ENCODE assay signal across 1 cellular context in the genomic region with DNA sequence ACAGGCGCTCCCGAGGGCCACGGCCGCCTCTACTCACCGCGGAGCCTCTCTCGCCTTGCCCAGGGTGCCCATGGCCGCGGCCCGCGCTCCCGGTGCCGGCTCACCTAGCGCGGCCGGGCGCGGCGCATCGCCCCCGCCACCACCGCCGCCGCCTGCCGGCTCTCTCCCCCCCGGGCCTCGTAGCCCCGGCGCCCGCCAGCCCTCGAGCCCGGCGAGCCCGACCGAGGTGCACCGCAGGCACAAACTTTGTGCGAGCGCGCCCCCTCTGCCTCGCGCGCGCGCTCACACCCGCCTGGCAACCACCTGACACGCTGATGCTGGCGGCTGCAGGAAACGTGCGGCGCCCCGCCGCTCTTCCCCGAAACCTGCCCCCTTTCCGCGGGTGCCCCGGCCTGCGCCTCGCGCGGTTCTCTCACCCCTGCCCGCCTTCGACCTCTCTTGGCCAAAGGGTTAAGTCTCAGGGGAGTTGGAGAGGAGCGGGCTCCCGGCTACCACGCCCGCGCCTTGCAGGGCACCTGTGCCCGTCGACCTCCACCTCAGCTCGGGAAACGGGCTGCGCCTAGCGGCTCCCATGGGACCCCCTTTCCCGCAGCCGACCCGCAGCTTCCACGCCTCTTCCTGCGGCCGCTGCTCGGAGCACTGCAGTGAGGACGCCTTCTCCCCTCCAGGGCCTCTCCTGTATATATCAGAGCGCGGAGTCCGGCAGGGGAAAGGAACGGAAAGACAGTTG.
TF ChIP-seq lines count a peak whose summit lies in the region.

RASGRP1 (minus strand) TSS at position 258 of the 730 bp plus-strand sequence; CDS start at position 72, 186 bp downstream.

TF ChIP-seq in H1, 55 proteins besides CTCF, POLR2A, EP300 and RAD21 (continued from another document):
- no peak for TF ChIP-seq EGR1 (IDR thresholded peaks at IDR 0.05; ENCODE audit: borderline replicate concordance, low read depth, low read length)
- peak; percentile 93 for TF ChIP-seq MAX (IDR thresholded peaks at IDR 0.05)
- TF ChIP-seq SUZ12 (IDR thresholded peaks at IDR 0.05; ENCODE audit: low read length): peak; percentile 66
- peak; percentile 91 for TF ChIP-seq KDM4A (IDR thresholded peaks at IDR 0.05; ENCODE audit: low read depth, low read length, severe bottlenecking)
- no peak for TF ChIP-seq RFX5 (IDR thresholded peaks at IDR 0.05; ENCODE audit: borderline replicate concordance, low read depth, low read length)
- TF ChIP-seq JUND (IDR thresholded peaks at IDR 0.05; ENCODE audit: low read length): no peak
- TF ChIP-seq TAF1 (IDR thresholded peaks at IDR 0.05; ENCODE audit: low read depth, low read length): peak; percentile 64
